Comparison of ENCODE assay signal across 30 cellular contexts in genomic region chr2:33221046-33221784, GRCh38.
DNase-seq lines count a peak whose midpoint lies in the region; ATAC-seq and TF ChIP-seq lines count a peak whose summit lies in the region.
"Had no signal": no experiment of that assay in that cellular context is flagged by ENCODE, and none has a peak within 500 bp of the region (broad histone marks: within the 10 kb centered on the region; RNA-seq: fewer than 3 reads in every experiment).

No MANE protein-coding gene starts in this region.

- H4K5ac ChIP-seq in mesendoderm (ENCODE audit: low read length), result no peak overlapping the region

- no peak overlapping the region for H3K27ac Mint-ChIP-seq in T-helper 17 cell
- H3K27ac Mint-ChIP-seq: activated naive CD4-positive, alpha-beta T cell treated with anti-CD3 and anti-CD28 coated beads for 36 hours; activated T-cell treated with anti-CD3 and anti-CD28 coated beads, Interleukin-2, amount 50 U/mL, for 72 hours; CD8-positive, alpha-beta memory T cell; endodermal cell; naive B cell had no signal

- H3K4me3 Mint-ChIP-seq in T-helper 17 cell, result no peak overlapping the region
- H3K4me3 Mint-ChIP-seq: activated naive CD4-positive, alpha-beta T cell treated with anti-CD3 and anti-CD28 coated beads for 36 hours; activated T-cell treated with anti-CD3 and anti-CD28 coated beads, Interleukin-2, amount 50 U/mL, for 72 hours; CD8-positive, alpha-beta memory T cell; endodermal cell; GM23338; naive B cell had no signal

- H3K4me1 ChIP-seq in mesendoderm (ENCODE audit: control insufficient read depth, low read depth, low read length) (peaks cover 6% of the 10 kb centered on the region), aorta (ENCODE audit: control insufficient read depth in 1 of 2, insufficient read depth in 2 of 2, low read length in 2 of 2) (peaks cover 6 to 14% of the 10 kb centered on the region in 2 donors)

- H3K27ac ChIP-seq in brain microvascular endothelial cell, result peak overlapping the region; percentile 98
- no peak overlapping the region for H3K27ac ChIP-seq in mesendoderm (ENCODE audit: low read depth, low read length)
- peak overlapping the region; percentile 63 to 79 for H3K27ac ChIP-seq in aorta (ENCODE audit: low read depth in 1 of 2, low read length in 2 of 2)
- H3K27ac ChIP-seq: 22Rv1, hepatocyte, SJSA1, upper lobe of right lung had no signal

- H3K4me1 Mint-ChIP-seq in T-helper 17 cell, result no peaks in the 10 kb centered on the region
- H3K4me1 Mint-ChIP-seq: CD8-positive, alpha-beta memory T cell; naive B cell had no signal

- no peak for TF ChIP-seq CTCF in brain microvascular endothelial cell (IDR thresholded peaks at IDR 0.05; ENCODE audit: low read depth, low read length, missing control alignments)

- in situ Hi-C loops in brain microvascular endothelial cell (cut with HindIII; ENCODE audit: low pct_ligation_motif_present, low sequenced_read_pairs), result no loop called here

- H3K27me3 Mint-ChIP-seq in T-helper 17 cell, result peaks cover 6% of the 10 kb centered on the region

- H3K27me3 ChIP-seq in brain microvascular endothelial cell (replicated peaks) (no peaks in the 10 kb centered on the region), mesendoderm (ENCODE audit: insufficient read depth, low read length, poor library complexity) (no peaks in the 10 kb centered on the region), aorta (ENCODE audit: control insufficient read depth in 1 of 2, insufficient read depth in 2 of 2, low read length in 1 of 2) (no peaks in the 10 kb centered on the region)
- H3K27me3 ChIP-seq: cardiac muscle cell, gastroesophageal sphincter, hepatocyte, SJSA1, upper lobe of right lung had no signal

- H3K79me2 ChIP-seq in mesendoderm (ENCODE audit: control insufficient read depth, insufficient read depth, low read length), result no peaks in the 10 kb centered on the region
- H3K79me2 ChIP-seq: hepatocyte had no signal

- no peak overlapping the region for H3K9ac ChIP-seq in mesendoderm (ENCODE audit: low read length)

- no peak overlapping the region for H2BK120ac ChIP-seq in mesendoderm (ENCODE audit: low read depth, low read length)

- H3K18ac ChIP-seq in mesendoderm (ENCODE audit: low read length), result no peak overlapping the region

- ATAC-seq in aorta (ENCODE audit: low FRiP score) (no peak), HG02610 (IDR thresholded peaks at IDR 0.05; ENCODE audit: unreplicated experiment) (no peak), HG03457 (IDR thresholded peaks at IDR 0.05; ENCODE audit: unreplicated experiment) (no peak), T-helper 17 cell (no peak)
- ATAC-seq: activated T-cell treated with anti-CD3 and anti-CD28 coated beads, Interleukin-2, amount 50 U/mL, for 72 hours; gastroesophageal sphincter; left colon; upper lobe of right lung had no signal

- H4K8ac ChIP-seq in mesendoderm (ENCODE audit: low read depth, low read length), result no peak overlapping the region

- no peak overlapping the region for H3K23ac ChIP-seq in mesendoderm (ENCODE audit: low read length)

- WGBS in mesendoderm (ENCODE audit: extremely low coverage, insufficient coverage, low lambda C conversion rate), result no CpG with 5 or more reads among the region's 3 CpGs
- 76 to 78% methylated on average over 3 of the region's 3 CpGs for WGBS in aorta, 2 donors

- H3K9me3 ChIP-seq in aorta (ENCODE audit: control insufficient read depth, low read length), result no peaks in the 10 kb centered on the region
- no peaks in the 10 kb centered on the region for H3K9me3 ChIP-seq in T-helper 17 cell (ENCODE audit: control insufficient read depth, low read length, poor library complexity, severe bottlenecking)
- H3K9me3 ChIP-seq: gastroesophageal sphincter, SJSA1, upper lobe of right lung had no signal

- H3K36me3 Mint-ChIP-seq in T-helper 17 cell (ENCODE audit: low read depth), result no peaks in the 10 kb centered on the region
- H3K36me3 Mint-ChIP-seq: naive B cell had no signal

- H2BK5ac ChIP-seq in mesendoderm (ENCODE audit: low read length), result no peak overlapping the region

- H3K4me3 ChIP-seq in brain microvascular endothelial cell (ENCODE audit: low read depth, low read length), result no peak overlapping the region
- no peak overlapping the region for H3K4me3 ChIP-seq in mesendoderm (ENCODE audit: low read length)
- no peak overlapping the region for H3K4me3 ChIP-seq in aorta (ENCODE audit: low read length in 2 of 2)
- H3K4me3 ChIP-seq: cardiac muscle cell, gastroesophageal sphincter, GM23338, hepatocyte, SJSA1, upper lobe of right lung had no signal

- H3K79me1 ChIP-seq in mesendoderm (ENCODE audit: low read length), result no peaks in the 10 kb centered on the region

- no peak overlapping the region for H2BK15ac ChIP-seq in mesendoderm (replicated peaks; ENCODE audit: low read depth)

- no peak overlapping the region for H2AK5ac ChIP-seq in mesendoderm (ENCODE audit: low read length)

- intact Hi-C loops in aorta (cut with DNase I), result no loop called here

- H3K4ac ChIP-seq in mesendoderm (ENCODE audit: low read depth, low read length), result no peak overlapping the region

- H3K36me3 ChIP-seq in brain microvascular endothelial cell (replicated peaks) (peaks cover 55% of the 10 kb centered on the region), mesendoderm (ENCODE audit: control insufficient read depth, insufficient read depth, low read length) (no peaks in the 10 kb centered on the region), aorta (ENCODE audit: control insufficient read depth in 1 of 2, insufficient read depth in 2 of 2, low read length in 1 of 2) (no peaks in the 10 kb centered on the region)
- H3K36me3 ChIP-seq: SJSA1, upper lobe of right lung had no signal

- H3K4me2 ChIP-seq in mesendoderm (ENCODE audit: low read length), result no peak overlapping the region
- H3K4me2 ChIP-seq: GM23338, hepatocyte had no signal

- H3K56ac ChIP-seq in mesendoderm (ENCODE audit: low read length), result no peak overlapping the region

- DNase-seq in NCI-H1417 (lab: John Stamatoyannopoulos, UW) (peak in 2 of 3 experiments; percentile 15 to 68), NCI-H1417 treated with DMSO at 0.1 percent for 48 hours (lab: John Stamatoyannopoulos, UW) (no peak), brain microvascular endothelial cell (no peak), mesendoderm (peak; percentile 90), aorta (no peak), T-helper 17 cell (no peak)
- DNase-seq: activated CD4-positive, alpha-beta T cell treated with anti-CD3 and anti-CD28 coated beads, Interleukin-2, amount 50 U/mL, for 4 hours; activated naive CD4-positive, alpha-beta T cell treated with anti-CD3 and anti-CD28 coated beads for 36 hours; activated T-cell treated with anti-CD3 and anti-CD28 coated beads, Interleukin-2, amount 50 U/mL, for 72 hours; CD8-positive, alpha-beta memory T cell; cortex of kidney; DMS153; left colon; naive B cell; NCI-H187; NCI-H345; NCI-H82; RPMI8226; stimulated activated CD4-positive, alpha-beta T cell treated with anti-CD3 and anti-CD28 coated beads, Interleukin-2, amount 100 ng/mL, for 24 hours; T-helper 1 cell; upper lobe of right lung had no signal

Comparison
In these comparisons a context has a peak if more than half of its experiments do, and no peak if none do; other contexts are left out.
1. DNase-seq: peak in NCI-H1417 (2 of 3) and mesendoderm (single experiment); none in NCI-H1417 treated with DMSO at 0.1 percent for 48 hours (single experiment), brain microvascular endothelial cell (single experiment), aorta (0 of 2) and T-helper 17 cell (0 of 3).